Comparison of ENCODE assay signal across 8 cellular contexts in the genomic region with DNA sequence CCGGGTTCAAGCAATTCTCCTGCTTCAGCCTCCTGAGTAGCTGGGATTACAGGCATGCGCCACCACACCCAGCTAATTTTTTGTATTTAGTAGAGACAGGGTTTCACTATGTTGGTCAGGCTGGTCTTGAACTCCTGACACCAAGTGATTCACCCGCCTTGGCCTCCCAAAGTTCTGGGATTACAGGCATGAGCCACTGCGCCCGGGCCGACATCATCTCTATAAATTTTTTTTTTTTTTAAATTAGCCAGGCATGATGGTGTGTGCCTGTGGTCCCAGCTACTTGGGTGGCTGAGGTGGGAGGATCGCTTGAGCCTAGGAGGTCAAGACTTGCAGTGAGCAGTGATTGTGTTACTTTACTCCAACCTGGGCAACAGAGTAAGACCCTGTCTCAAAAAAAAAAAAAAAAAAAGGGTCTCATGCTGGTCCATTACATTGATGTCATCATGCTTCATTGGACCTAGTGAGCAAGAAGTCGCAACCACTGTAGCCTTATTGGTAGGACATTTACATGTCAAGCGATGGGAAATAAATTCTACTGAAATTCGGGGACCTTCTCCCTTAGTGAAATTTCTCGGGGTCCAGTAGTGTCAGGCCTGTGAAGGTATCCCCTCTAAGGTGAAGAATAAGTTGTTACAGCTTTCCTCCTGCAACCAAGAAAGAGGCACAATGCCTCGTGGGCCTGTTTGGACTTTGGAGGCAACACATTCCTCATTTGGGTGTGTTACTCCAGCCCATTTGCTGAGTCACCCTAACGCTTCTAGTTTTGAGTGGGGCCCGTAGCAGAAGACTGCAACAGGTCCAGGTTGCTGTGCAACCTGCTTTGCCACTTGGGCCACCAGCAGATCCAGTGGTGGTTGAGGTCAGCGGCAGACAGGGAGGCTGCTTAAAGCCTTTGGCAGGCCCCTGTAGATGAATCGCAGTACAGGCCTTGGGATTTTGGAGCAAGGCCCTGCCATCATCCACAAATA. TPM values are rescaled to one million over a fixed set of nuclear protein-coding genes. Genes with fewer than 3 reads are reported as not detected.
A peak's percentile ranks its signal among the peaks of the same experiment; 100 is the strongest.
DNase-seq lines count a peak whose midpoint lies in the region; ATAC-seq, FAIRE-seq and TF ChIP-seq lines count a peak whose summit lies in the region.
"Not testable (repeated sequence)": the region's sequence is repeated elsewhere in the genome, so short reads cannot be mapped to it uniquely, and the experiment has no call there.

No MANE protein-coding gene starts in this region.

- not testable (repeated sequence) for H3K27me3 Mint-ChIP-seq in Calu3 (ENCODE audit: unreplicated experiment)

- intact Hi-C loops in Calu3 (cut with micrococcal nuclease; ENCODE audit: unreplicated experiment); K562 (cut with micrococcal nuclease); pancreas (cut with DNase I); upper lobe of right lung (cut with DNase I): not testable (repeated sequence)
- intact Hi-C loops in esophagus muscularis mucosa (cut with DNase I), result loop anchor here (5.0 kb wide), 1 partner anchor 67 kb away; no protein-coding TSS in a partner anchor

- H3K36me3 ChIP-seq in K562 (ENCODE audit: control insufficient read depth, insufficient read depth, low read length); pancreas; upper lobe of right lung: not testable (repeated sequence)
- H3K36me3 ChIP-seq in esophagus muscularis mucosa, result peaks cover 0 to 16% (median 2%) of the 10 kb centered on the region in 4 donors

- DNase-seq in Calu3 (peak; percentile 75), HUDEP-2 (lab: John Stamatoyannopoulos, UW; ENCODE audit: unreplicated experiment in 76 of 76) (peak in 40 of 76 experiments; percentile 2 to 61 (median 17)), RCC 7860 (ENCODE audit: low spot score) (peak; percentile 23), K562 (ENCODE audit: extremely low read depth in 1 of 4, low spot score in 3 of 4) (peak; percentile 52 to 83 (median 58)), kidney tubule cell (ENCODE audit: low spot score) (peak; percentile 80), pancreas (peak in 1 of 6 donors; percentile 23), upper lobe of right lung (peak; percentile 81)
- not testable (repeated sequence) for DNase-seq in esophagus muscularis mucosa (ENCODE audit: extremely low spot score)

- peaks cover 39% of the 10 kb centered on the region for H3K4me1 Mint-ChIP-seq in Calu3 (ENCODE audit: low read depth, unreplicated experiment)

- not testable (repeated sequence) for H3K9me1 ChIP-seq in K562 (ENCODE audit: control insufficient read depth, insufficient read depth, low read length)

- TF ChIP-seq RAD21 in K562 (CRISPR knock-in tag; conservative IDR thresholded peaks at IDR 0.05 in 1 of 2, IDR thresholded peaks at IDR 0.05 in 1 of 2), result not testable (repeated sequence)

- not testable (repeated sequence) for BruUV-seq in Calu3 (replicated peaks; lab: Mats Ljungman, UMichigan); K562 (replicated peaks; lab: Mats Ljungman, UMichigan)

- H4K20me1 ChIP-seq in K562 (replicated peaks; ENCODE audit: control insufficient read depth, insufficient read depth, low read length), result not testable (repeated sequence)

- H3K27ac ChIP-seq in K562 (ENCODE audit: extremely low read depth, low read depth, low read length) (peak overlapping the region; percentile 50; the same call in 2 of the 3 replicates), esophagus muscularis mucosa (replicated peaks in 1 of 4) (peak overlapping the region; percentile 63 to 85 (median 78)), upper lobe of right lung (peak overlapping the region; percentile 70)
- not testable (repeated sequence) for H3K27ac ChIP-seq in pancreas

- ATAC-seq in K562, result peak; percentile 92
- ATAC-seq in pancreas, result peak in 3 of 4 donors; percentile 28 to 59 (median 36)
- ATAC-seq in upper lobe of right lung, result peak; percentile 72

- not testable (repeated sequence) for TF ChIP-seq CTCF in Calu3 (IDR thresholded peaks at IDR 0.05; ENCODE audit: unreplicated experiment); K562 (IDR thresholded peaks at IDR 0.05 in 2 of 3, conservative IDR thresholded peaks at IDR 0.05 in 1 of 3; ENCODE audit: insufficient read depth in 2 of 3, low read depth in 1 of 3, low read length in 3 of 3); esophagus muscularis mucosa (IDR thresholded peaks at IDR 0.05); pancreas (IDR thresholded peaks at IDR 0.05); upper lobe of right lung (IDR thresholded peaks at IDR 0.05)

- H3K4me3 Mint-ChIP-seq in Calu3 (ENCODE audit: low read depth, unreplicated experiment), result peak overlapping the region; percentile 40

- WGBS in K562 (ENCODE audit: insufficient coverage, low coverage, missing lambda C conversion rate), result 48% methylated on average over 14 of the region's 16 CpGs
- WGBS in esophagus muscularis mucosa, result 75% methylated on average over 16 of the region's 16 CpGs
- 86 to 87% methylated on average over 14 to 15 of the region's 16 CpGs for WGBS in pancreas, 2 donors

- H3K27ac Mint-ChIP-seq in Calu3 (ENCODE audit: unreplicated experiment), result peak overlapping the region; percentile 93

- H3K4me1 ChIP-seq in K562 (replicated peaks in 1 of 2; ENCODE audit: control insufficient read depth in 2 of 2, insufficient read depth in 2 of 2, low read length in 2 of 2), result peaks cover 0 to 11% of the 10 kb centered on the region in 2 experiments; a peak in 3 of 5 replicates
- H3K4me1 ChIP-seq in esophagus muscularis mucosa, result peaks cover 52 to 99% (median 98%) of the 10 kb centered on the region in 4 donors
- peaks cover 12 to 31% (median 12%) of the 10 kb centered on the region in 3 donors for H3K4me1 ChIP-seq in pancreas
- peaks cover 56% of the 10 kb centered on the region for H3K4me1 ChIP-seq in upper lobe of right lung

- H3K9me3 Mint-ChIP-seq in Calu3 (ENCODE audit: low read depth, unreplicated experiment), result not testable (repeated sequence)

- H2AFZ ChIP-seq in K562 (ENCODE audit: low read depth, low read length), result peak overlapping the region; percentile 84

- POLR2A ChIA-PET in K562 (lab: Yijun Ruan, JAX), result interaction anchor here (1.6 to 2.1 kb wide), 2 partner anchors 8 to 11 kb away, joined by 4 to 6 read pairs; no protein-coding TSS in a partner anchor

- not testable (repeated sequence) for H3K79me2 ChIP-seq in K562 (ENCODE audit: control insufficient read depth, insufficient read depth, low read length)

- in situ Hi-C loops in K562 (cut with MboI), result not testable (repeated sequence)

- TF ChIP-seq POLR2A in K562 (conservative IDR thresholded peaks at IDR 0.05); esophagus muscularis mucosa (IDR thresholded peaks at IDR 0.05; ENCODE audit: low read depth): not testable (repeated sequence)

- peak overlapping the region; percentile 1 to 31; a peak in 1 of 4 replicates for H3K9ac ChIP-seq in K562 (ENCODE audit: insufficient read depth in 1 of 2, low read depth in 2 of 2, low read length in 2 of 2)

- FAIRE-seq in RCC 7860 (lab: Jason Lieb, UNC); pancreas (lab: Jason Lieb, UNC): not testable (repeated sequence)
- FAIRE-seq in K562 (lab: Jason Lieb, UNC), result peak; percentile 86

- CTCF ChIA-PET in Calu3 (lab: Charles Lee), result interaction anchor here (0.5 kb wide), 1 partner anchor 71 kb away, joined by 9 read pairs; no protein-coding TSS in a partner anchor
- CTCF ChIA-PET in K562 (lab: Yijun Ruan, JAX; ENCODE audit: low intra/inter-chr PET ratio), result not testable (repeated sequence)

- H3K36me3 Mint-ChIP-seq in Calu3 (ENCODE audit: insufficient read depth, unreplicated experiment), result not testable (repeated sequence)

- H3K9me3 ChIP-seq in K562 (replicated peaks; ENCODE audit: control insufficient read depth, insufficient read depth, low read depth, low read length); esophagus muscularis mucosa; pancreas; upper lobe of right lung: not testable (repeated sequence)

- H3K27me3 ChIP-seq in K562 (ENCODE audit: control insufficient read depth in 2 of 2, insufficient read depth in 2 of 2, low read length in 2 of 2), result peaks cover 12 to 41% of the 10 kb centered on the region in 2 experiments; a peak in 4 of 5 replicates
- not testable (repeated sequence) for H3K27me3 ChIP-seq in esophagus muscularis mucosa, pancreas, upper lobe of right lung

- not testable (repeated sequence) for H3K4me3 ChIP-seq in K562, esophagus muscularis mucosa, pancreas, upper lobe of right lung

- TF ChIP-seq EP300 in K562 (IDR thresholded peaks at IDR 0.05; ENCODE audit: low read length), result peak; percentile 63
- not testable (repeated sequence) for TF ChIP-seq EP300 in esophagus muscularis mucosa (IDR thresholded peaks at IDR 0.05)

- peak overlapping the region; percentile 51; the same call in 1 of the 2 replicates for H3K4me2 ChIP-seq in K562 (ENCODE audit: insufficient read depth, low read length)

RNA-seq across cellular contexts. Expression of a gene that starts 7.2 kb away (rescaled TPM):
- total RNA-seq in Calu3 (2022) (4.9 and 5.8 TPM in 2 replicates), K562 (2014; rRNA removed) (0.08 TPM in 1 of 2 replicates, not detected in the other), K562 (2014; rRNA removed; fragmentation: Illumina TruSeq; extraction: Trizol) (not detected in 2 replicates), K562 (2015; rRNA removed; fragmentation: Illumina TruSeq; extraction: Trizol) (0.08 TPM in 1 of 2 replicates, not detected in the other), K562 (2021) (0.22 and 0.35 TPM in 2 replicates), esophagus muscularis mucosa (100 to 1,000 TPM in 2 of 4 donors, 10 to 100 TPM in 2; 61.0 to 104 (median 97.4) TPM), pancreas (10 to 100 TPM; 10.5 to 27.5 (median 21.0) TPM), upper lobe of right lung (29.0 TPM)
- not detected in 2 replicates for total RNA-seq in K562 (2011; cell fraction: chromatin; rRNA removed; ENCODE audit: low replicate concordance)
- 0.33 TPM in 1 of 2 replicates, not detected in the other for total RNA-seq in K562 (2011; cell fraction: nucleolus; rRNA removed)
- total RNA-seq in K562 (2011; cell fraction: nucleoplasm; rRNA removed), result not detected in 2 replicates
- polyA plus RNA-seq in K562 (2011; rRNA removed) (0.09 and 0.14 TPM in 2 replicates), K562 (2014; fragmentation: Illumina TruSeq; extraction: Trizol) (0.22 TPM in 1 of 2 replicates, not detected in the other), K562 (2014; fragmentation: Nextera tagmentation; extraction: Ambion mirVana) (under 1 TPM in 1 of 2 experiments, not detected in 1; 0.06 TPM), K562 (2014; rRNA removed) (0.65 TPM in 1 of 2 replicates, not detected in the other), pancreas (10 to 100 TPM; 11.9 to 15.4 TPM)
- polyA plus RNA-seq in K562 (2011; cell fraction: cytosol; rRNA removed), result 0.04 and 0.15 TPM in 2 replicates
- 0.17 TPM in 1 of 2 replicates, not detected in the other for polyA plus RNA-seq in K562 (2011; cell fraction: nucleus; rRNA removed)
- 0.09 and 0.10 TPM in 2 replicates for polyA plus RNA-seq in K562 (2012)
- 0.12 TPM in 1 of 2 replicates, not detected in the other for polyA minus RNA-seq in K562 (2011; rRNA and poly(A)+ RNA removed)
- polyA minus RNA-seq in K562 (2011; cell fraction: cytosol; rRNA and poly(A)+ RNA removed), result 0.55 TPM in 1 of 2 replicates, not detected in the other
- polyA minus RNA-seq in K562 (2011; cell fraction: nucleus; rRNA and poly(A)+ RNA removed), result 0.11 TPM in 1 of 2 replicates, not detected in the other

Comparison
In these comparisons a context has a peak if more than half of its experiments do, and no peak if none do; other contexts are left out.
1. ATAC-seq: peak in every context shown above with its lines; median percentile 92 in K562; 72 in upper lobe of right lung; 36 in pancreas.